In genomic region chr11:57566035-57566504, GRCh38 we compare ENCODE assay signal across 8 cellular contexts. TPM values are rescaled to one million over a fixed set of nuclear protein-coding genes. Genes with fewer than 3 reads are reported as not detected.
DNase-seq lines count a peak whose midpoint lies in the region; ATAC-seq, FAIRE-seq and TF ChIP-seq lines count a peak whose summit lies in the region.

No MANE protein-coding gene starts in this region.

- H3K4me3 Mint-ChIP-seq in activated naive CD4-positive, alpha-beta T cell treated with anti-CD3 and anti-CD28 coated beads, Interleukin-2, amount 50 U/mL, for 24 hours: peak overlapping the region; percentile 95

- H3K27me3 ChIP-seq in psoas muscle (ENCODE audit: insufficient read depth in 3 of 3, low read length in 2 of 3) (peaks cover 0 to 21% (median 0%) of the 10 kb centered on the region in 3 donors), SJCRH30 (no peaks in the 10 kb centered on the region)

- no peak for TF ChIP-seq EP300 in A549 (IDR thresholded peaks at IDR 0.05)

- H3K4me1 ChIP-seq in A549: peaks cover 20% of the 10 kb centered on the region
- H3K4me1 ChIP-seq in psoas muscle: peaks cover 6% of the 10 kb centered on the region
- H3K4me1 ChIP-seq in SJCRH30: peaks cover 10% of the 10 kb centered on the region

- FAIRE-seq in A549 (lab: Jason Lieb, UNC): no peak

- in situ Hi-C loops in GM13976 (cut with MboI; ENCODE audit: low sequenced_read_pairs, unreplicated experiment): loop anchor here (5.0 kb wide), 1 partner anchor 76 kb away; no protein-coding TSS in a partner anchor

- no peak for TF ChIP-seq RAD21 in A549 (conservative IDR thresholded peaks at IDR 0.05 in 1 of 2, IDR thresholded peaks at IDR 0.05 in 1 of 2)

- no peaks in the 10 kb centered on the region for H3K9me3 Mint-ChIP-seq in activated naive CD4-positive, alpha-beta T cell treated with anti-CD3 and anti-CD28 coated beads, Interleukin-2, amount 50 U/mL, for 24 hours

- H3K27ac Mint-ChIP-seq in activated naive CD4-positive, alpha-beta T cell treated with anti-CD3 and anti-CD28 coated beads, Interleukin-2, amount 50 U/mL, for 24 hours: peak overlapping the region; percentile 100

- ATAC-seq in A549 (no peak), HG02642 (IDR thresholded peaks at IDR 0.05; ENCODE audit: poor library complexity, unreplicated experiment) (peak; percentile 63), psoas muscle (peak in 1 of 4 donors; percentile 31)

- no peak overlapping the region for H3K4me3 ChIP-seq in A549
- H3K4me3 ChIP-seq in psoas muscle: peak overlapping the region; percentile 71
- no peak overlapping the region for H3K4me3 ChIP-seq in SJCRH30

- DNase-seq in A549 (ENCODE audit: low read depth in 1 of 2, low spot score in 1 of 2) (no peak), GM13976 (ENCODE audit: low spot score) (peak; percentile 70), NAMALWA (ENCODE audit: low spot score) (peak; percentile 77), glomerular visceral epithelial cell (ENCODE audit: extremely low spot score) (peak; percentile 37), psoas muscle (no peak), SJCRH30 (no peak)

- CTCF ChIA-PET in A549 (lab: Yijun Ruan, JAX): interaction anchor here (1.1 to 3.4 kb wide), 3 partner anchors 39 to 108 kb away, joined by 3 to 12 read pairs (median 3); no protein-coding TSS in a partner anchor

- no peaks in the 10 kb centered on the region for H3K27me3 Mint-ChIP-seq in activated naive CD4-positive, alpha-beta T cell treated with anti-CD3 and anti-CD28 coated beads, Interleukin-2, amount 50 U/mL, for 24 hours

- WGBS in A549 (ENCODE audit: missing lambda C conversion rate): 98% methylated on average over 3 of the region's 3 CpGs
- 11 to 25% (median 12%) methylated on average over 3 of the region's 3 CpGs for WGBS in psoas muscle, 3 donors

- H3K4me2 ChIP-seq in A549: peak overlapping the region; percentile 95

- no peaks in the 10 kb centered on the region for H3K9me3 ChIP-seq in A549
- H3K9me3 ChIP-seq in psoas muscle: no peaks in the 10 kb centered on the region
- H3K9me3 ChIP-seq in SJCRH30 (replicated peaks): no peaks in the 10 kb centered on the region

- H3K27ac ChIP-seq in A549: peak overlapping the region in 1 of 2 experiments; percentile 89; a peak in 1 of 6 replicates
- peak overlapping the region; percentile 60 for H3K27ac ChIP-seq in psoas muscle
- no peak overlapping the region for H3K27ac ChIP-seq in SJCRH30

- POLR2A ChIA-PET in A549 (lab: Yijun Ruan, JAX): no interaction called here

- no peak for TF ChIP-seq POLR2A in A549 (IDR thresholded peaks at IDR 0.05; ENCODE audit: low read length)

- H3K36me3 Mint-ChIP-seq in activated naive CD4-positive, alpha-beta T cell treated with anti-CD3 and anti-CD28 coated beads, Interleukin-2, amount 50 U/mL, for 24 hours: peaks cover 9% of the 10 kb centered on the region

- H3K36me3 ChIP-seq in psoas muscle (ENCODE audit: insufficient read depth in 1 of 2, low read depth in 1 of 2) (no peaks in the 10 kb centered on the region), SJCRH30 (no peaks in the 10 kb centered on the region)

- TF ChIP-seq CTCF in A549 (IDR thresholded peaks at IDR 0.05) (no peak), GM13976 (IDR thresholded peaks at IDR 0.05; ENCODE audit: borderline replicate concordance, control extremely low read depth, extremely low read depth, insufficient read depth, missing control alignments) (no peak), psoas muscle (IDR thresholded peaks at IDR 0.05) (no peak)

- H3K4me1 Mint-ChIP-seq in activated naive CD4-positive, alpha-beta T cell treated with anti-CD3 and anti-CD28 coated beads, Interleukin-2, amount 50 U/mL, for 24 hours: peaks cover 60% of the 10 kb centered on the region

- intact Hi-C loops in psoas muscle (cut with DNase I): loop anchor here in 1 of 2 donors (5.0 kb wide), 1 partner anchor 76 kb away; no protein-coding TSS in a partner anchor

TF ChIP-seq in A549, 52 proteins besides CTCF, POLR2A, EP300 and RAD21 (continues in another document):
- no peak for TF ChIP-seq E2F6 (IDR thresholded peaks at IDR 0.05; ENCODE audit: borderline replicate concordance, low read depth)
- no peak for TF ChIP-seq ZC3H11A (IDR thresholded peaks at IDR 0.05)
- TF ChIP-seq, protein P1, sequence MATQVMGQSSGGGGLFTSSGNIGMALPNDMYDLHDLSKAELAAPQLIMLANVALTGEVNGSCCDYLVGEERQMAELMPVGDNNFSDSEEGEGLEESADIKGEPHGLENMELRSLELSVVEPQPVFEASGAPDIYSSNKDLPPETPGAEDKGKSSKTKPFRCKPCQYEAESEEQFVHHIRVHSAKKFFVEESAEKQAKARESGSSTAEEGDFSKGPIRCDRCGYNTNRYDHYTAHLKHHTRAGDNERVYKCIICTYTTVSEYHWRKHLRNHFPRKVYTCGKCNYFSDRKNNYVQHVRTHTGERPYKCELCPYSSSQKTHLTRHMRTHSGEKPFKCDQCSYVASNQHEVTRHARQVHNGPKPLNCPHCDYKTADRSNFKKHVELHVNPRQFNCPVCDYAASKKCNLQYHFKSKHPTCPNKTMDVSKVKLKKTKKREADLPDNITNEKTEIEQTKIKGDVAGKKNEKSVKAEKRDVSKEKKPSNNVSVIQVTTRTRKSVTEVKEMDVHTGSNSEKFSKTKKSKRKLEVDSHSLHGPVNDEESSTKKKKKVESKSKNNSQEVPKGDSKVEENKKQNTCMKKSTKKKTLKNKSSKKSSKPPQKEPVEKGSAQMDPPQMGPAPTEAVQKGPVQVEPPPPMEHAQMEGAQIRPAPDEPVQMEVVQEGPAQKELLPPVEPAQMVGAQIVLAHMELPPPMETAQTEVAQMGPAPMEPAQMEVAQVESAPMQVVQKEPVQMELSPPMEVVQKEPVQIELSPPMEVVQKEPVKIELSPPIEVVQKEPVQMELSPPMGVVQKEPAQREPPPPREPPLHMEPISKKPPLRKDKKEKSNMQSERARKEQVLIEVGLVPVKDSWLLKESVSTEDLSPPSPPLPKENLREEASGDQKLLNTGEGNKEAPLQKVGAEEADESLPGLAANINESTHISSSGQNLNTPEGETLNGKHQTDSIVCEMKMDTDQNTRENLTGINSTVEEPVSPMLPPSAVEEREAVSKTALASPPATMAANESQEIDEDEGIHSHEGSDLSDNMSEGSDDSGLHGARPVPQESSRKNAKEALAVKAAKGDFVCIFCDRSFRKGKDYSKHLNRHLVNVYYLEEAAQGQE (IDR thresholded peaks at IDR 0.05): no peak
- TF ChIP-seq HOXB5 (CRISPR knock-in tag; IDR thresholded peaks at IDR 0.05): no peak

RNA-seq across cellular contexts. Expression of gene UBE2L6, which starts 1.4 kb away (rescaled TPM):
- polyA plus RNA-seq in A549 (2011; rRNA removed) (14.8 and 17.9 TPM in 2 replicates), A549 (2017; fragmentation: RNase III; extraction: RNeasy Plus Mini Kit Qiagen cat#74134 plus additional on column Dnase treatment) (18.2 to 21.4 TPM (median 18.7 TPM) in 3 replicates), psoas muscle (1 to 10 TPM; 5.3 to 9.9 (median 9.1) TPM)
- polyA plus RNA-seq in A549 (2012; cell fraction: cytosol; rRNA removed): 19.3 and 21.6 TPM in 2 replicates
- polyA plus RNA-seq in A549 (2012; cell fraction: nucleus; rRNA removed): 10.2 and 10.9 TPM in 2 replicates
- polyA minus RNA-seq in A549 (2011; rRNA and poly(A)+ RNA removed): 26.2 and 34.6 TPM in 2 replicates
- 10 to 100 TPM in 3 of 4 donors, 1 to 10 TPM in 1; 6.8 to 24.7 (median 12.3) TPM for total RNA-seq in psoas muscle
- 36.9 and 39.9 TPM in 2 replicates for total RNA-seq in SJCRH30 (2014; rRNA removed; shearing (Covaris generic))

RNA-seq across cellular contexts. Expression of gene SMTNL1, which starts 28.7 kb away (rescaled TPM):
- polyA plus RNA-seq in A549 (2011; rRNA removed) (not detected in 2 replicates), A549 (2017; fragmentation: RNase III; extraction: RNeasy Plus Mini Kit Qiagen cat#74134 plus additional on column Dnase treatment) (not detected in 3 replicates), psoas muscle (10 to 100 TPM in 2 of 3 donors, 1 to 10 TPM in 1; 6.7 to 19.7 (median 14.9) TPM)
- polyA plus RNA-seq in A549 (2012; cell fraction: cytosol; rRNA removed): not detected in 2 replicates
- not detected in 2 replicates for polyA plus RNA-seq in A549 (2012; cell fraction: nucleus; rRNA removed)
- not detected in 2 replicates for polyA minus RNA-seq in A549 (2011; rRNA and poly(A)+ RNA removed)
- 100 to 1,000 TPM in 1 of 4 donors, 10 to 100 TPM in 2, 1 to 10 TPM in 1; 7.6 to 118 (median 36.9) TPM for total RNA-seq in psoas muscle
- total RNA-seq in SJCRH30 (2014; rRNA removed; shearing (Covaris generic)): 4.5 and 5.6 TPM in 2 replicates

RNA-seq across cellular contexts. Expression of gene SERPING1, which starts 31.4 kb away (rescaled TPM):
- polyA plus RNA-seq in A549 (2011; rRNA removed) (0.59 and 0.91 TPM in 2 replicates), A549 (2017; fragmentation: RNase III; extraction: RNeasy Plus Mini Kit Qiagen cat#74134 plus additional on column Dnase treatment) (0.10 to 0.63 TPM (median 0.53 TPM) in 3 replicates), psoas muscle (10 to 100 TPM; 42.6 to 77.2 (median 62.3) TPM)
- polyA plus RNA-seq in A549 (2012; cell fraction: cytosol; rRNA removed): 0.15 and 0.19 TPM in 2 replicates
- 0.07 TPM in 1 of 2 replicates, not detected in the other for polyA plus RNA-seq in A549 (2012; cell fraction: nucleus; rRNA removed)
- 0.79 and 1.1 TPM in 2 replicates for polyA minus RNA-seq in A549 (2011; rRNA and poly(A)+ RNA removed)
- 10 to 100 TPM; 65.1 to 97.3 (median 71.2) TPM for total RNA-seq in psoas muscle
- 12.3 and 13.8 TPM in 2 replicates for total RNA-seq in SJCRH30 (2014; rRNA removed; shearing (Covaris generic))

RNA-seq across cellular contexts. Expression of gene TIMM10, which starts 35.5 kb away (rescaled TPM):
- polyA plus RNA-seq in A549 (2011; rRNA removed) (248 and 249 TPM in 2 replicates), A549 (2017; fragmentation: RNase III; extraction: RNeasy Plus Mini Kit Qiagen cat#74134 plus additional on column Dnase treatment) (172 to 184 TPM (median 179 TPM) in 3 replicates), psoas muscle (100 to 1,000 TPM in 2 of 3 donors, 10 to 100 TPM in 1; 97.7 to 149 (median 112) TPM)
- polyA plus RNA-seq in A549 (2012; cell fraction: cytosol; rRNA removed): 322 and 442 TPM in 2 replicates
- polyA plus RNA-seq in A549 (2012; cell fraction: nucleus; rRNA removed): 167 and 200 TPM in 2 replicates
- polyA minus RNA-seq in A549 (2011; rRNA and poly(A)+ RNA removed): 74.6 and 86.9 TPM in 2 replicates
- total RNA-seq in psoas muscle: 10 to 100 TPM; 55.0 to 90.0 (median 73.0) TPM
- 93.2 and 147 TPM in 2 replicates for total RNA-seq in SJCRH30 (2014; rRNA removed; shearing (Covaris generic))

RNA-seq across cellular contexts. Expression of gene SLC43A1, which starts 50.6 kb away (rescaled TPM):
- 4.6 and 5.3 TPM in 2 replicates for polyA plus RNA-seq in A549 (2011; rRNA removed)
- polyA plus RNA-seq in A549 (2012; cell fraction: cytosol; rRNA removed): 3.5 and 4.4 TPM in 2 replicates
- 8.6 and 10.7 TPM in 2 replicates for polyA plus RNA-seq in A549 (2012; cell fraction: nucleus; rRNA removed)
- polyA plus RNA-seq in A549 (2017; fragmentation: RNase III; extraction: RNeasy Plus Mini Kit Qiagen cat#74134 plus additional on column Dnase treatment): 1.0 to 1.3 TPM (median 1.1 TPM) in 3 replicates
- polyA minus RNA-seq in A549 (2011; rRNA and poly(A)+ RNA removed): 8.3 and 8.7 TPM in 2 replicates
- total RNA-seq in psoas muscle: 10 to 100 TPM in 1 of 4 donors, 1 to 10 TPM in 3; 4.1 to 15.3 (median 7.1) TPM
- 10 to 100 TPM in 1 of 3 donors, 1 to 10 TPM in 2; 3.5 to 13.7 (median 7.5) TPM for polyA plus RNA-seq in psoas muscle
- total RNA-seq in SJCRH30 (2014; rRNA removed; shearing (Covaris generic)): 8.8 and 9.5 TPM in 2 replicates

Comparison
In these comparisons a context has a peak if more than half of its experiments do, and no peak if none do; other contexts are left out.
1. DNase-seq: peak in GM13976 (single experiment), NAMALWA (single experiment) and glomerular visceral epithelial cell (single experiment); none in A549 (0 of 2), psoas muscle (0 of 2) and SJCRH30 (0 of 2).